Comparison of ENCODE assay signal across 1 cellular context in genomic region chr7:158829342-158830210, GRCh38.
TF ChIP-seq lines count a peak whose summit lies in the region.

A gene with protein sequence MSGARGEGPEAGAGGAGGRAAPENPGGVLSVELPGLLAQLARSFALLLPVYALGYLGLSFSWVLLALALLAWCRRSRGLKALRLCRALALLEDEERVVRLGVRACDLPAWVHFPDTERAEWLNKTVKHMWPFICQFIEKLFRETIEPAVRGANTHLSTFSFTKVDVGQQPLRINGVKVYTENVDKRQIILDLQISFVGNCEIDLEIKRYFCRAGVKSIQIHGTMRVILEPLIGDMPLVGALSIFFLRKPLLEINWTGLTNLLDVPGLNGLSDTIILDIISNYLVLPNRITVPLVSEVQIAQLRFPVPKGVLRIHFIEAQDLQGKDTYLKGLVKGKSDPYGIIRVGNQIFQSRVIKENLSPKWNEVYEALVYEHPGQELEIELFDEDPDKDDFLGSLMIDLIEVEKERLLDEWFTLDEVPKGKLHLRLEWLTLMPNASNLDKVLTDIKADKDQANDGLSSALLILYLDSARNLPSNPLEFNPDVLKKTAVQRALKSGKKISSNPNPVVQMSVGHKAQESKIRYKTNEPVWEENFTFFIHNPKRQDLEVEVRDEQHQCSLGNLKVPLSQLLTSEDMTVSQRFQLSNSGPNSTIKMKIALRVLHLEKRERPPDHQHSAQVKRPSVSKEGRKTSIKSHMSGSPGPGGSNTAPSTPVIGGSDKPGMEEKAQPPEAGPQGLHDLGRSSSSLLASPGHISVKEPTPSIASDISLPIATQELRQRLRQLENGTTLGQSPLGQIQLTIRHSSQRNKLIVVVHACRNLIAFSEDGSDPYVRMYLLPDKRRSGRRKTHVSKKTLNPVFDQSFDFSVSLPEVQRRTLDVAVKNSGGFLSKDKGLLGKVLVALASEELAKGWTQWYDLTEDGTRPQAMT (minus strand): TSS chr7:158829509. CDS start chr7:158829418, 91 bp downstream.

TF ChIP-seq in WTC11, 78 proteins besides CTCF, POLR2A, EP300 and RAD21 (continued from another document):
- peak; percentile 65; the same call in 1 of the 2 replicates for TF ChIP-seq KAT7 (CRISPR knock-in tag; IDR thresholded peaks at IDR 0.05; ENCODE audit: borderline replicate concordance)
- TF ChIP-seq ZNF281 (CRISPR knock-in tag; IDR thresholded peaks at IDR 0.05), result no peak
- TF ChIP-seq, protein P1, sequence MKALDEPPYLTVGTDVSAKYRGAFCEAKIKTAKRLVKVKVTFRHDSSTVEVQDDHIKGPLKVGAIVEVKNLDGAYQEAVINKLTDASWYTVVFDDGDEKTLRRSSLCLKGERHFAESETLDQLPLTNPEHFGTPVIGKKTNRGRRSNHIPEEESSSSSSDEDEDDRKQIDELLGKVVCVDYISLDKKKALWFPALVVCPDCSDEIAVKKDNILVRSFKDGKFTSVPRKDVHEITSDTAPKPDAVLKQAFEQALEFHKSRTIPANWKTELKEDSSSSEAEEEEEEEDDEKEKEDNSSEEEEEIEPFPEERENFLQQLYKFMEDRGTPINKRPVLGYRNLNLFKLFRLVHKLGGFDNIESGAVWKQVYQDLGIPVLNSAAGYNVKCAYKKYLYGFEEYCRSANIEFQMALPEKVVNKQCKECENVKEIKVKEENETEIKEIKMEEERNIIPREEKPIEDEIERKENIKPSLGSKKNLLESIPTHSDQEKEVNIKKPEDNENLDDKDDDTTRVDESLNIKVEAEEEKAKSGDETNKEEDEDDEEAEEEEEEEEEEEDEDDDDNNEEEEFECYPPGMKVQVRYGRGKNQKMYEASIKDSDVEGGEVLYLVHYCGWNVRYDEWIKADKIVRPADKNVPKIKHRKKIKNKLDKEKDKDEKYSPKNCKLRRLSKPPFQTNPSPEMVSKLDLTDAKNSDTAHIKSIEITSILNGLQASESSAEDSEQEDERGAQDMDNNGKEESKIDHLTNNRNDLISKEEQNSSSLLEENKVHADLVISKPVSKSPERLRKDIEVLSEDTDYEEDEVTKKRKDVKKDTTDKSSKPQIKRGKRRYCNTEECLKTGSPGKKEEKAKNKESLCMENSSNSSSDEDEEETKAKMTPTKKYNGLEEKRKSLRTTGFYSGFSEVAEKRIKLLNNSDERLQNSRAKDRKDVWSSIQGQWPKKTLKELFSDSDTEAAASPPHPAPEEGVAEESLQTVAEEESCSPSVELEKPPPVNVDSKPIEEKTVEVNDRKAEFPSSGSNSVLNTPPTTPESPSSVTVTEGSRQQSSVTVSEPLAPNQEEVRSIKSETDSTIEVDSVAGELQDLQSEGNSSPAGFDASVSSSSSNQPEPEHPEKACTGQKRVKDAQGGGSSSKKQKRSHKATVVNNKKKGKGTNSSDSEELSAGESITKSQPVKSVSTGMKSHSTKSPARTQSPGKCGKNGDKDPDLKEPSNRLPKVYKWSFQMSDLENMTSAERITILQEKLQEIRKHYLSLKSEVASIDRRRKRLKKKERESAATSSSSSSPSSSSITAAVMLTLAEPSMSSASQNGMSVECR (CRISPR knock-in tag; IDR thresholded peaks at IDR 0.05; ENCODE audit: borderline replicate concordance), result peak; percentile 58; the same call in 1 of the 2 replicates
- no peak for TF ChIP-seq ZNF512 (CRISPR knock-in tag; IDR thresholded peaks at IDR 0.05; ENCODE audit: borderline replicate concordance)
- TF ChIP-seq, protein P2, sequence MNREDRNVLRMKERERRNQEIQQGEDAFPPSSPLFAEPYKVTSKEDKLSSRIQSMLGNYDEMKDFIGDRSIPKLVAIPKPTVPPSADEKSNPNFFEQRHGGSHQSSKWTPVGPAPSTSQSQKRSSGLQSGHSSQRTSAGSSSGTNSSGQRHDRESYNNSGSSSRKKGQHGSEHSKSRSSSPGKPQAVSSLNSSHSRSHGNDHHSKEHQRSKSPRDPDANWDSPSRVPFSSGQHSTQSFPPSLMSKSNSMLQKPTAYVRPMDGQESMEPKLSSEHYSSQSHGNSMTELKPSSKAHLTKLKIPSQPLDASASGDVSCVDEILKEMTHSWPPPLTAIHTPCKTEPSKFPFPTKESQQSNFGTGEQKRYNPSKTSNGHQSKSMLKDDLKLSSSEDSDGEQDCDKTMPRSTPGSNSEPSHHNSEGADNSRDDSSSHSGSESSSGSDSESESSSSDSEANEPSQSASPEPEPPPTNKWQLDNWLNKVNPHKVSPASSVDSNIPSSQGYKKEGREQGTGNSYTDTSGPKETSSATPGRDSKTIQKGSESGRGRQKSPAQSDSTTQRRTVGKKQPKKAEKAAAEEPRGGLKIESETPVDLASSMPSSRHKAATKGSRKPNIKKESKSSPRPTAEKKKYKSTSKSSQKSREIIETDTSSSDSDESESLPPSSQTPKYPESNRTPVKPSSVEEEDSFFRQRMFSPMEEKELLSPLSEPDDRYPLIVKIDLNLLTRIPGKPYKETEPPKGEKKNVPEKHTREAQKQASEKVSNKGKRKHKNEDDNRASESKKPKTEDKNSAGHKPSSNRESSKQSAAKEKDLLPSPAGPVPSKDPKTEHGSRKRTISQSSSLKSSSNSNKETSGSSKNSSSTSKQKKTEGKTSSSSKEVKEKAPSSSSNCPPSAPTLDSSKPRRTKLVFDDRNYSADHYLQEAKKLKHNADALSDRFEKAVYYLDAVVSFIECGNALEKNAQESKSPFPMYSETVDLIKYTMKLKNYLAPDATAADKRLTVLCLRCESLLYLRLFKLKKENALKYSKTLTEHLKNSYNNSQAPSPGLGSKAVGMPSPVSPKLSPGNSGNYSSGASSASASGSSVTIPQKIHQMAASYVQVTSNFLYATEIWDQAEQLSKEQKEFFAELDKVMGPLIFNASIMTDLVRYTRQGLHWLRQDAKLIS (CRISPR knock-in tag; IDR thresholded peaks at IDR 0.05; ENCODE audit: borderline replicate concordance), result no peak
- TF ChIP-seq MLX (CRISPR knock-in tag; IDR thresholded peaks at IDR 0.05), result peak; percentile 49; the same call in 1 of the 2 replicates
- TF ChIP-seq CREM (CRISPR knock-in tag; IDR thresholded peaks at IDR 0.05), result peak; percentile 95
- TF ChIP-seq, protein P3, sequence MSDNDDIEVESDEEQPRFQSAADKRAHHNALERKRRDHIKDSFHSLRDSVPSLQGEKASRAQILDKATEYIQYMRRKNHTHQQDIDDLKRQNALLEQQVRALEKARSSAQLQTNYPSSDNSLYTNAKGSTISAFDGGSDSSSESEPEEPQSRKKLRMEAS (CRISPR knock-in tag; IDR thresholded peaks at IDR 0.05), result peak; percentile 78
- no peak for TF ChIP-seq FOXP4 (CRISPR knock-in tag; IDR thresholded peaks at IDR 0.05)
- peak; percentile 40; the same call in 1 of the 2 replicates for TF ChIP-seq NFYB (CRISPR knock-in tag; conservative IDR thresholded peaks at IDR 0.05; ENCODE audit: low read depth)
- TF ChIP-seq ATF3 (CRISPR knock-in tag; conservative IDR thresholded peaks at IDR 0.05), result no peak
- 0 out of 2 replicates have a peak, but pooled peaks have one; percentile 23 for TF ChIP-seq PRRX2 (CRISPR knock-in tag; IDR thresholded peaks at IDR 0.05)
- peak; percentile 85 for TF ChIP-seq FOXP1 (CRISPR knock-in tag; IDR thresholded peaks at IDR 0.05; ENCODE audit: borderline replicate concordance)
- TF ChIP-seq ZNF263 (CRISPR knock-in tag; IDR thresholded peaks at IDR 0.05; ENCODE audit: low read depth), result peak; percentile 22
